ENCODE assay signal across 9 cellular contexts in the genomic region with DNA sequence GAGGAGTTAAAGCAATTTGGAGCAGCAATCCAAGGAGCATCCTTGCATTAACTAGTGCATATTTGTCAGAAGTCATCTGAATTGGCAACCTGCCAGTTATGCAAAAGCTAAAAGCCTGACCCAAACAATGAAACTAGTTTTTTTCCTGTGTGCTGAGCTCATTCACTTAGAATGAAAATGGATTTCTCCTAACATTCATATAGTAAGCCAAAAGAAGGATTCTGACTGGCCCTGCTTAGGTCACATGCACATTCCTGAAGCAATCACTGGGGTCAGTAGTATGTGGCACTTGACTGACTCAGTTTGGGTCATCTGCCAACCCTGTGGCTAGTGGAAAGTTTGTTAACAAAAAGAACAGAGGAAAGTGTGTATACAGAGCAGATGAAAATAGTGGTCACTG. TPM values are rescaled to one million over a fixed set of nuclear protein-coding genes. Genes with fewer than 3 reads are reported as not detected.
A peak's percentile ranks its signal among the peaks of the same experiment; 100 is the strongest.
DNase-seq lines count a peak whose midpoint lies in the region; TF ChIP-seq lines count a peak whose summit lies in the region.
"Had no signal": no experiment of that assay in that cellular context is flagged by ENCODE, and none has a peak within 500 bp of the region (broad histone marks: within the 10 kb centered on the region; RNA-seq: fewer than 3 reads in every experiment).

No MANE protein-coding gene starts in this region.

- no peaks in the 10 kb centered on the region for H3K9me3 ChIP-seq in adrenal gland (replicated peaks in 1 of 3)

- peaks cover under 1% of the 10 kb centered on the region for H3K27me3 Mint-ChIP-seq in HFFc6 (ENCODE audit: insufficient read depth)

- H3K4me1 ChIP-seq in adrenal gland (replicated peaks in 1 of 2): no peaks in the 10 kb centered on the region

- TF ChIP-seq CTCF in HFFc6 (IDR thresholded peaks at IDR 0.05): no peak
- TF ChIP-seq CTCF in adrenal gland (IDR thresholded peaks at IDR 0.05): no peak

- H3K4me3 ChIP-seq in adrenal gland: no peak overlapping the region

- no peak overlapping the region for H3K27ac ChIP-seq in adrenal gland

- no peaks in the 10 kb centered on the region for H3K36me3 Mint-ChIP-seq in HFFc6 (ENCODE audit: low read depth)

- H3K9me3 Mint-ChIP-seq in HFFc6: no peaks in the 10 kb centered on the region

- H3K27ac Mint-ChIP-seq in HFFc6: peak overlapping the region; percentile 87

- peak; percentile 90 for DNase-seq in AG08395 (ENCODE audit: low spot score)
- DNase-seq in HFFc6: peak; percentile 98
- peak in 6 of 7 donors; percentile 17 to 55 (median 44) for DNase-seq in adrenal gland
- peak; percentile 10 for DNase-seq in iPS-NIHi7 (ENCODE audit: extremely low spot score)
- DNase-seq in MV-4-11 (lab: John Stamatoyannopoulos, UW): no peak
- no peak for DNase-seq in OCI-M2 (lab: John Stamatoyannopoulos, UW; ENCODE audit: unreplicated experiment)
- DNase-seq in HT-29 (ENCODE audit: low spot score): no peak
- no peak for DNase-seq in activated CD4-positive, alpha-beta T cell treated with anti-CD3 and anti-CD28 coated beads for 48 hours
- DNase-seq: T-helper 2 cell had no signal

- intact Hi-C loops in adrenal gland (cut with DNase I): no loop called here

- TF ChIP-seq POLR2A in adrenal gland (IDR thresholded peaks at IDR 0.05): no peak

- H3K4me1 Mint-ChIP-seq in HFFc6 (ENCODE audit: low read depth): peaks cover 17% of the 10 kb centered on the region

- H3K36me3 ChIP-seq in adrenal gland (replicated peaks in 1 of 2): no peaks in the 10 kb centered on the region

- peak overlapping the region; percentile 24; the same call in 1 of the 2 replicates for H3K4me3 Mint-ChIP-seq in HFFc6

- H3K27me3 ChIP-seq in adrenal gland: no peaks in the 10 kb centered on the region

RNA-seq across cellular contexts. Expression of gene OXSM, which starts 30.5 kb away (rescaled TPM):
- 10 to 100 TPM in 2 of 6 experiments, 1 to 10 TPM in 4; 6.5 to 12.2 (median 7.8) TPM for total RNA-seq in HFFc6 (2021; fragmentation: NEBNext Ultra II Directional; extraction: Animal tissue kit (Norgen Biotek cat#: 25700))
- total RNA-seq in adrenal gland: 10 to 100 TPM; 10.2 to 21.3 (median 14.6) TPM
- polyA plus RNA-seq in adrenal gland: 10 to 100 TPM; 26.4 to 40.9 (median 27.5) TPM
- total RNA-seq in HT-29 (2014; rRNA removed; shearing (Covaris generic)): 7.7 and 17.1 TPM in 2 replicates

RNA-seq across cellular contexts. Expression of gene NGLY1, which starts 37.1 kb away (rescaled TPM):
- total RNA-seq in HFFc6 (2021; fragmentation: NEBNext Ultra II Directional; extraction: Animal tissue kit (Norgen Biotek cat#: 25700)): 10 to 100 TPM; 21.7 to 27.6 (median 24.3) TPM
- 10 to 100 TPM; 13.4 to 40.0 (median 25.7) TPM for total RNA-seq in adrenal gland
- polyA plus RNA-seq in adrenal gland: 10 to 100 TPM; 32.0 to 55.9 (median 49.6) TPM
- 10.4 and 17.8 TPM in 2 replicates for total RNA-seq in HT-29 (2014; rRNA removed; shearing (Covaris generic))

Comparison
In these comparisons a context has a peak if more than half of its experiments do, and no peak if none do; other contexts are left out.
1. DNase-seq: peak in AG08395 (single experiment), HFFc6 (single experiment), adrenal gland (6 of 7) and iPS-NIHi7 (single experiment); none in MV-4-11 (single experiment), OCI-M2 (single experiment), HT-29 (single experiment) and activated CD4-positive, alpha-beta T cell treated with anti-CD3 and anti-CD28 coated beads for 48 hours (single experiment).